ENCODE assay signal across 8 cellular contexts in genomic region chr7:82810558-82811259, GRCh38.
DNase-seq lines count a peak whose midpoint lies in the region; ATAC-seq and TF ChIP-seq lines count a peak whose summit lies in the region.

No MANE protein-coding gene starts in this region.

- H3K4me1 ChIP-seq in lung (ENCODE audit: control insufficient read depth in 2 of 2, insufficient read depth in 2 of 2, low read length in 2 of 2): no peaks in the 10 kb centered on the region

- H3K36me3 ChIP-seq in lung (ENCODE audit: control insufficient read depth in 2 of 2, insufficient read depth in 2 of 2, low read length in 2 of 2): no peaks in the 10 kb centered on the region

- WGBS in lung, 2 donors: 33 to 34% methylated on average over 4 of the region's 4 CpGs

- H3K27me3 ChIP-seq in lung (ENCODE audit: control insufficient read depth, insufficient read depth): no peaks in the 10 kb centered on the region

- in situ Hi-C loops in Caki2 (cut with HindIII; ENCODE audit: low pct_unique_long_range_greater_than_20kb, low sequenced_read_pairs): no loop called here
- in situ Hi-C loops in T47D (cut with HindIII; ENCODE audit: low pct_unique_long_range_greater_than_20kb, low sequenced_read_pairs): no loop called here

- no peak overlapping the region for H3K4me3 ChIP-seq in lung

- peak; percentile 53 for DNase-seq in Caki2 (ENCODE audit: low read depth)
- DNase-seq in NCI-H748 treated with DMSO at 0.1 percent for 48 hours (lab: John Stamatoyannopoulos, UW): peak; percentile 53
- DNase-seq in T47D (ENCODE audit: low read depth in 1 of 2, low spot score in 1 of 2): peak; percentile 52 to 80
- no peak for DNase-seq in lung (ENCODE audit: low spot score)
- DNase-seq in OCI-M2 (lab: John Stamatoyannopoulos, UW; ENCODE audit: unreplicated experiment): no peak
- no peak for DNase-seq in activated T-cell treated with anti-CD3 and anti-CD28 coated beads for 4 hours

- no peaks in the 10 kb centered on the region for H3K9me3 ChIP-seq in lung (ENCODE audit: control insufficient read depth in 2 of 2, insufficient read depth in 1 of 2, low read length in 1 of 2)

- no peak overlapping the region for H3K27ac ChIP-seq in lung (ENCODE audit: low read depth in 1 of 2, low read length in 1 of 2)

- ATAC-seq in GM19043 (IDR thresholded peaks at IDR 0.05; ENCODE audit: low read depth, unreplicated experiment): peak; percentile 86
- peak; percentile 82 for ATAC-seq in HG03520 (IDR thresholded peaks at IDR 0.05; ENCODE audit: unreplicated experiment)
- ATAC-seq in lung (ENCODE audit: insufficient read depth, low FRiP score): peak; percentile 62

- TF ChIP-seq CTCF in lung (IDR thresholded peaks at IDR 0.05; ENCODE audit: control extremely low read depth, extremely low read depth): no peak

Comparison
In these comparisons a context has a peak if more than half of its experiments do, and no peak if none do; other contexts are left out.
1. DNase-seq: peak in Caki2 (single experiment), NCI-H748 treated with DMSO at 0.1 percent for 48 hours (single experiment) and T47D (2 of 2); none in lung (single experiment), OCI-M2 (single experiment) and activated T-cell treated with anti-CD3 and anti-CD28 coated beads for 4 hours (single experiment).
2. Peak in every context shown above with its lines, with median percentiles within 50 percentile points of each other: ATAC-seq.